In genomic region chr6:134267917-134268361, GRCh38 we compare ENCODE assay signal across 1 cellular context.
A peak's percentile ranks its signal among the peaks of the same experiment; 100 is the strongest.
TF ChIP-seq lines count a peak whose summit lies in the region.

No MANE protein-coding gene starts in this region.

TF ChIP-seq in HepG2, 621 proteins besides CTCF, POLR2A, EP300 and RAD21 (continued from another document):
- TF ChIP-seq ZNF687 (CRISPR knock-in tag; IDR thresholded peaks at IDR 0.05) (0 out of 2 replicates have a peak, but pooled peaks have one; percentile 20), MAFG (CRISPR knock-in tag; IDR thresholded peaks at IDR 0.05) (peak; percentile 50; the same call in 1 of the 2 replicates), HOXA3 (CRISPR knock-in tag; IDR thresholded peaks at IDR 0.05) (no peak)
